In the genomic region with DNA sequence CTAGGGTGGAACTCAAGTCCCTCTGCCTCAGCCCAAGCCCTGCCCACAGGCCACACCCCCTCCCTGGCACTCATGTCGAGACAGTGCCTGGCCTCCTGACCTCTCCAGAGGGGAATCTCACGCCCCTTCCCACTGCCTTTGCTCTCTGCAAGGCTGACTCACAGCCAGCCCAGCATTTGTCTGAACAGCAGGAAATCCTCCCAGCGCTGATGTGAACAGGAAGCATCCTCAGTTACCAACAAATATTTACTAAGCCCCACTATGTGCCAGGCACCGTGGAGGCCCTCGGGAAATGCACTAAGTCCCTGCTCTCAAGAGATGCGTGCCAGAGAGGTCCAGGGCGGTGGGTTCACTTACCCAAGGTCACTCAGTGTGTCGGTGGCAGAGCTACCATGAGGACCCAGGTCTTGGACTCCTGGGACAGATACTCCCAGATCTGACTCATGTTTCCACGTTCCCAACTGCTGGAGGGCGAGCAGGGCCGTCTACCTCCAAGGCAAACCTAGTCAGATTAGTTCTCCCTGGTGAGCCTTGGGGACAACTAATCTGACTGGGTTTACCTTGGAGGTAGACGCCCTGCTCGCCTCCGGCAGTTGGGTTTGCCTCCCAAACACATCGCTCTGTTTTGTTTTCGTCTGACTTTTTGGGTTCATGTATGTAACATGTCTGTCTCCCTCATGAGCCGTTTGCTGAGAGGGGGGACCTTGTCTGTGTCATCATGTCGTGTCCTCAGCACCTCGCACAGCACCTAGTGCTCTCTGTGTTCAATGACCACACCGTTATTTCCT, we compare ENCODE assay signal across 8 cellular contexts. TPM values are rescaled to one million over a fixed set of nuclear protein-coding genes. Genes with fewer than 3 reads are reported as not detected.
DNase-seq lines count a peak whose midpoint lies in the region; ATAC-seq and TF ChIP-seq lines count a peak whose summit lies in the region.

No MANE protein-coding gene starts in this region.

- no peak overlapping the region for H3K4me3 ChIP-seq in aorta (ENCODE audit: low read length in 2 of 2)

- ATAC-seq in aorta (ENCODE audit: low FRiP score) (peak; percentile 55), GM21737 (IDR thresholded peaks at IDR 0.05; ENCODE audit: unreplicated experiment) (no peak)

- no peaks in the 10 kb centered on the region for H3K27me3 Mint-ChIP-seq in mesothelial cell of epicardium (ENCODE audit: low read depth)

- TF ChIP-seq CTCF in VCaP (conservative IDR thresholded peaks at IDR 0.05) (no peak), mesothelial cell of epicardium (IDR thresholded peaks at IDR 0.05; ENCODE audit: unreplicated experiment) (no peak)

- no peaks in the 10 kb centered on the region for H3K4me1 ChIP-seq in aorta (ENCODE audit: control insufficient read depth in 1 of 2, insufficient read depth in 2 of 2, low read length in 2 of 2)

- no peaks in the 10 kb centered on the region for H3K27me3 ChIP-seq in aorta (ENCODE audit: control insufficient read depth in 1 of 2, insufficient read depth in 2 of 2, low read length in 1 of 2)

- 71% methylated on average over 20 of the region's 20 CpGs for WGBS in aorta, 2 donors

- H3K36me3 Mint-ChIP-seq in mesothelial cell of epicardium = peaks cover 10% of the 10 kb centered on the region

- peaks cover 30% of the 10 kb centered on the region for H3K4me1 Mint-ChIP-seq in mesothelial cell of epicardium

- peak overlapping the region; percentile 7; the same call in 1 of the 2 replicates for H3K27ac ChIP-seq in VCaP
- no peak overlapping the region for H3K27ac ChIP-seq in aorta (ENCODE audit: low read depth in 1 of 2, low read length in 2 of 2)

- peaks cover 4% of the 10 kb centered on the region for H3K9me3 Mint-ChIP-seq in mesothelial cell of epicardium

- peak; percentile 62 for DNase-seq in activated T-cell treated with anti-CD3 and anti-CD28 coated beads, Interleukin-2, amount 50 U/mL, for 1 hour
- no peak for DNase-seq in activated T-cell treated with anti-CD3 and anti-CD28 coated beads for 4 hours
- DNase-seq in effector CD4-positive, alpha-beta T cell = peak; percentile 47
- DNase-seq in mesothelial cell of epicardium (ENCODE audit: low spot score in 2 of 2, unreplicated experiment in 2 of 2) = no peak
- peak; percentile 86 to 89 for DNase-seq in aorta
- no peak for DNase-seq in cortex of kidney (lab: John Stamatoyannopoulos, UW)

- H3K27ac Mint-ChIP-seq in mesothelial cell of epicardium = peak overlapping the region; percentile 87

- H3K9me3 ChIP-seq in aorta (ENCODE audit: control insufficient read depth, low read length) = no peaks in the 10 kb centered on the region

- H3K36me3 ChIP-seq in aorta (ENCODE audit: control insufficient read depth in 1 of 2, insufficient read depth in 2 of 2, low read length in 1 of 2) = no peaks in the 10 kb centered on the region

- H3K4me3 Mint-ChIP-seq in mesothelial cell of epicardium = peak overlapping the region; percentile 13

- intact Hi-C loops in aorta (cut with DNase I) = no loop called here

RNA-seq across cellular contexts. Expression of a gene that starts 7.7 kb away (rescaled TPM):
- 21.7 to 23.1 TPM (median 22.5 TPM) in 3 replicates for total RNA-seq in mesothelial cell of epicardium
- 10 to 100 TPM in 1 of 2 donors, 1 to 10 TPM in 1; 6.1 to 16.4 TPM for total RNA-seq in aorta
- 10 to 100 TPM in 1 of 2 donors, 1 to 10 TPM in 1; 2.8 to 15.3 TPM for polyA plus RNA-seq in aorta

Comparison
In these comparisons a context has a peak if more than half of its experiments do, and no peak if none do; other contexts are left out.
1. DNase-seq: peak in activated T-cell treated with anti-CD3 and anti-CD28 coated beads, Interleukin-2, amount 50 U/mL, for 1 hour (single experiment), effector CD4-positive, alpha-beta T cell (single experiment) and aorta (2 of 2); none in activated T-cell treated with anti-CD3 and anti-CD28 coated beads for 4 hours (single experiment), mesothelial cell of epicardium (0 of 2) and cortex of kidney (single experiment).